1 cellular context compared by ENCODE assay signal in genomic region chr1:108214641-108215465, GRCh38.
TF ChIP-seq lines count a peak whose summit lies in the region.

No MANE protein-coding gene starts in this region.

TF ChIP-seq in K562, 482 proteins besides CTCF, POLR2A, EP300 and RAD21 (continued from another document):
- 0 out of 2 replicates have a peak, but pooled peaks have one; percentile 20 for TF ChIP-seq CHAMP1 (IDR thresholded peaks at IDR 0.05)
- TF ChIP-seq ZNF316 (IDR thresholded peaks at IDR 0.05) = peak; percentile 27; the same call in 1 of the 2 replicates
- TF ChIP-seq EP400 (IDR thresholded peaks at IDR 0.05) = peak; percentile 35; the same call in 1 of the 2 replicates
- peak; percentile 21; the same call in 1 of the 2 replicates for TF ChIP-seq KLF16 (IDR thresholded peaks at IDR 0.05)
- TF ChIP-seq ZBTB40 (IDR thresholded peaks at IDR 0.05) = peak; percentile 95
- TF ChIP-seq ZBTB40 (CRISPR knock-in tag; IDR thresholded peaks at IDR 0.05) = peak; percentile 89
- TF ChIP-seq ARID2 (IDR thresholded peaks at IDR 0.05) = 0 out of 2 replicates have a peak, but pooled peaks have one; percentile 49
- TF ChIP-seq ZNF384 (IDR thresholded peaks at IDR 0.05; ENCODE audit: low read depth, low read length) = peak; percentile 92
